In the genomic region with DNA sequence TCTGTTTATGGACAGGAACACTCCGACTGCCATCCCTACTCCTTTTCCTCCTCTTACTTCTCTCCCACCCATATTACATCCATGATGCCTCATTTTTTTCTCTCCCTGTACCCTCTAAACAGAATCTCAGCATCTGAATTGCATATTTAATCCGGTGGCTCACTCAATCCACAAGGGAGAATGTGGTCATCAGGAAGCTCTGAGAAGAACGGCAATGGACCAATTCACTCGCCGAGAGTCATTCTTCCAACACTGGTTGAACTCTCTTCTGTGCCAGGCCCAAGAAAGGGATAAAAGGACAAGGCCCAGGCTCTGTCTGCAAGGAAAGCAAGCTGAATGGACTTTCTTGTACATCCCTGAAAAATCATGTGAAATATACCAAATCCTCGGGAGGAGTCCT, we compare ENCODE assay signal across 26 cellular contexts.
"Had no signal": no experiment of that assay in that cellular context is flagged by ENCODE, and none has a peak within 500 bp of the region (broad histone marks: within the 10 kb centered on the region; RNA-seq: fewer than 3 reads in every experiment).

No MANE protein-coding gene starts in this region.

- H3K4me3 Mint-ChIP-seq: naive thymus-derived CD4-positive, alpha-beta T cell; nephron progenitor cell; stimulated activated memory B cell treated with anti-CD40 and anti-IgM and Interleukin-4, amounts not matched to agents 10 μg/mL and 1 μg/mL and 100 μg/mL, for 72 hours; stimulated activated naive CD8-positive, alpha-beta T cell treated with anti-CD3 and anti-CD28 coated beads, Interleukin-15, Interleukin-2, amounts not matched to agents 100 ng/mL and 50 ng/mL, for 24 hours had no signal

- H2AFZ ChIP-seq: hepatocyte had no signal

- H3K4me1 Mint-ChIP-seq: nephron progenitor cell had no signal

- H3K9me3 ChIP-seq: left ventricle myocardium inferior, lower lobe of right lung, psoas muscle, right lobe of liver, spleen, testis, tibial nerve, upper lobe of right lung, vagina had no signal

- DNase-seq: cortex of kidney; dorsolateral prefrontal cortex; effector CD8-positive, alpha-beta T cell; foreskin keratinocyte; head of caudate nucleus; kidney; left cardiac atrium; left ventricle myocardium inferior; lower lobe of right lung; mesendoderm; naive thymus-derived CD4-positive, alpha-beta T cell; nephron progenitor cell; psoas muscle; retina; right lobe of liver; spleen; stimulated activated CD4-positive, alpha-beta T cell treated with anti-CD3 and anti-CD28 coated beads, Interleukin-15, amount 100 ng/mL, for 24 hours; stimulated activated CD4-positive, alpha-beta T cell treated with anti-CD3 and anti-CD28 coated beads, Interleukin-1b, Interleukin-23, amount 100 ng/mL, for 48 hours; stimulated activated CD4-positive, alpha-beta T cell treated with anti-CD3 and anti-CD28 coated beads, Interleukin-4, amount 100 ng/mL, for 24 hours; testis; upper lobe of right lung had no signal

- H3K27me3 ChIP-seq: dorsolateral prefrontal cortex, foreskin keratinocyte, hepatocyte, right lobe of liver, spleen, testis, tibial nerve, upper lobe of right lung, vagina had no signal

- H3K27me3 Mint-ChIP-seq: stimulated activated memory B cell treated with anti-CD40 and anti-IgM and Interleukin-4, amounts not matched to agents 10 μg/mL and 1 μg/mL and 100 μg/mL, for 72 hours had no signal

- H3K4me1 ChIP-seq: lower lobe of right lung, psoas muscle, right lobe of liver, spleen, testis, tibial nerve, upper lobe of right lung, vagina had no signal

- H3K27ac Mint-ChIP-seq: naive thymus-derived CD4-positive, alpha-beta T cell; nephron progenitor cell; stimulated activated memory B cell treated with anti-CD40 and anti-IgM and Interleukin-4, amounts not matched to agents 10 μg/mL and 1 μg/mL and 100 μg/mL, for 72 hours; stimulated activated naive CD8-positive, alpha-beta T cell treated with anti-CD3 and anti-CD28 coated beads, Interleukin-15, Interleukin-2, amounts not matched to agents 100 ng/mL and 50 ng/mL, for 24 hours had no signal

- FAIRE-seq: kidney had no signal

- H3K36me3 ChIP-seq: left ventricle myocardium inferior, lower lobe of right lung, right lobe of liver, spleen, tibial nerve, upper lobe of right lung, vagina had no signal

- H3K4me3 ChIP-seq: dorsolateral prefrontal cortex, hepatocyte, left ventricle myocardium inferior, lower lobe of right lung, psoas muscle, right lobe of liver, spleen, testis, tibial nerve, upper lobe of right lung, vagina had no signal

- H3K4me2 ChIP-seq: hepatocyte had no signal

- H3K79me2 ChIP-seq: hepatocyte had no signal

- H3K27ac ChIP-seq: dorsolateral prefrontal cortex, foreskin keratinocyte, hepatocyte, left ventricle myocardium inferior, lower lobe of right lung, psoas muscle, right lobe of liver, spleen, testis, tibial nerve, upper lobe of right lung, vagina had no signal

- ATAC-seq: foreskin keratinocyte; left cardiac atrium; naive thymus-derived CD4-positive, alpha-beta T cell; psoas muscle; right lobe of liver; stimulated activated memory B cell treated with anti-CD40 and anti-IgM and Interleukin-4, amounts not matched to agents 10 μg/mL and 1 μg/mL and 100 μg/mL, for 72 hours; upper lobe of right lung had no signal

- H3K9me3 Mint-ChIP-seq: nephron progenitor cell; stimulated activated memory B cell treated with anti-CD40 and anti-IgM and Interleukin-4, amounts not matched to agents 10 μg/mL and 1 μg/mL and 100 μg/mL, for 72 hours; stimulated activated naive CD8-positive, alpha-beta T cell treated with anti-CD3 and anti-CD28 coated beads, Interleukin-15, Interleukin-2, amounts not matched to agents 100 ng/mL and 50 ng/mL, for 24 hours had no signal

- H3K36me3 Mint-ChIP-seq: naive thymus-derived CD4-positive, alpha-beta T cell; stimulated activated memory B cell treated with anti-CD40 and anti-IgM and Interleukin-4, amounts not matched to agents 10 μg/mL and 1 μg/mL and 100 μg/mL, for 72 hours had no signal
